ENCODE assay signal across 21 cellular contexts in genomic region chr16:29315046-29315445, GRCh38.
"Had no signal": no experiment of that assay in that cellular context is flagged by ENCODE, and none has a peak within 500 bp of the region (broad histone marks: within the 10 kb centered on the region; RNA-seq: fewer than 3 reads in every experiment).

No MANE protein-coding gene starts in this region.

- H3K4me3 ChIP-seq: body of pancreas, dorsolateral prefrontal cortex, gastrocnemius medialis, heart left ventricle, mucosa of descending colon, pancreas, right lobe of liver, tibial artery had no signal

- H3K36me3 Mint-ChIP-seq: activated naive CD8-positive, alpha-beta T cell treated with anti-CD3 and anti-CD28 coated beads, Interleukin-2, amount 10 ng/mL, durations not matched to agents 7 days and 5 days; naive B cell had no signal

- H3K27ac ChIP-seq: body of pancreas, dorsolateral prefrontal cortex, gastrocnemius medialis, pancreas, right lobe of liver, tibial artery had no signal

- H3K4me3 Mint-ChIP-seq: activated CD4-positive, alpha-beta T cell treated with anti-CD3 and anti-CD28 coated beads, Interleukin-2, amount 10 ng/mL, durations not matched to agents 24 days and 14 days; activated CD8-positive, alpha-beta T cell treated with anti-CD3 and anti-CD28 coated beads for 36 hours; activated naive CD8-positive, alpha-beta T cell treated with anti-CD3 and anti-CD28 coated beads, Interleukin-2, amount 10 ng/mL, durations not matched to agents 7 days and 5 days; activated T-helper 17 cell treated with anti-CD3 and anti-CD28 coated beads, Interleukin-2, amount 50 U/mL, for 72 hours; naive B cell; T-helper 1 cell treated with Interleukin-12 subunit alpha and Interleukin-12 subunit beta and Interleukin-4 antibody, amounts not matched to agents 30 μg/mL and 1 μg/mL, for 36 hours had no signal

- H3K27me3 Mint-ChIP-seq: activated CD4-positive, alpha-beta T cell treated with anti-CD3 and anti-CD28 coated beads, Interleukin-2, amount 10 ng/mL, durations not matched to agents 24 days and 14 days; activated CD8-positive, alpha-beta T cell treated with anti-CD3 and anti-CD28 coated beads for 36 hours; activated naive CD8-positive, alpha-beta T cell treated with anti-CD3 and anti-CD28 coated beads, Interleukin-2, amount 10 ng/mL, durations not matched to agents 7 days and 5 days; activated T-helper 17 cell treated with anti-CD3 and anti-CD28 coated beads, Interleukin-2, amount 50 U/mL, for 72 hours; naive B cell had no signal

- H3K9me3 Mint-ChIP-seq: activated CD4-positive, alpha-beta T cell treated with anti-CD3 and anti-CD28 coated beads, Interleukin-2, amount 10 ng/mL, durations not matched to agents 24 days and 14 days; activated CD8-positive, alpha-beta T cell treated with anti-CD3 and anti-CD28 coated beads for 36 hours; activated naive CD8-positive, alpha-beta T cell treated with anti-CD3 and anti-CD28 coated beads, Interleukin-2, amount 10 ng/mL, durations not matched to agents 7 days and 5 days; activated T-helper 17 cell treated with anti-CD3 and anti-CD28 coated beads, Interleukin-2, amount 50 U/mL, for 72 hours; naive B cell; T-helper 1 cell treated with Interleukin-12 subunit alpha and Interleukin-12 subunit beta and Interleukin-4 antibody, amounts not matched to agents 30 μg/mL and 1 μg/mL, for 36 hours had no signal

- H3K9me3 ChIP-seq: body of pancreas, gastrocnemius medialis, heart left ventricle, mucosa of descending colon, pancreas, right lobe of liver, tibial artery had no signal

- H3K4me1 Mint-ChIP-seq: activated T-helper 17 cell treated with anti-CD3 and anti-CD28 coated beads, Interleukin-2, amount 50 U/mL, for 72 hours had no signal

- H3K27me3 ChIP-seq: body of pancreas, dorsolateral prefrontal cortex, gastrocnemius medialis, heart left ventricle, pancreas, right lobe of liver, tibial artery had no signal

- H3K27ac Mint-ChIP-seq: activated CD4-positive, alpha-beta T cell treated with anti-CD3 and anti-CD28 coated beads, Interleukin-2, amount 10 ng/mL, durations not matched to agents 24 days and 14 days; activated CD8-positive, alpha-beta T cell treated with anti-CD3 and anti-CD28 coated beads for 36 hours; activated naive CD8-positive, alpha-beta T cell treated with anti-CD3 and anti-CD28 coated beads, Interleukin-2, amount 10 ng/mL, durations not matched to agents 7 days and 5 days; activated T-helper 17 cell treated with anti-CD3 and anti-CD28 coated beads, Interleukin-2, amount 50 U/mL, for 72 hours; T-helper 1 cell treated with Interleukin-12 subunit alpha and Interleukin-12 subunit beta and Interleukin-4 antibody, amounts not matched to agents 30 μg/mL and 1 μg/mL, for 36 hours had no signal

- ATAC-seq: activated CD8-positive, alpha-beta T cell treated with anti-CD3 and anti-CD28 coated beads for 36 hours; activated T-helper 17 cell treated with anti-CD3 and anti-CD28 coated beads, Interleukin-2, amount 50 U/mL, for 72 hours; body of pancreas; gastrocnemius medialis; heart left ventricle; mucosa of descending colon; pancreas; right lobe of liver had no signal

- DNase-seq: activated CD4-positive, alpha-beta T cell treated with anti-CD3 and anti-CD28 coated beads, Interleukin-2, amount 10 ng/mL, durations not matched to agents 24 days and 14 days; activated CD8-positive, alpha-beta T cell treated with anti-CD3 and anti-CD28 coated beads for 36 hours; activated naive CD4-positive, alpha-beta T cell treated with Interleukin-2 at 50 U/mL for 16 hours; activated naive CD8-positive, alpha-beta T cell treated with anti-CD3 and anti-CD28 coated beads, Interleukin-2, amount 10 ng/mL, durations not matched to agents 7 days and 5 days; activated T-cell treated with anti-CD3 and anti-CD28 coated beads, Interleukin-2, amount 50 U/mL, for 1 hour; body of pancreas; caudate nucleus; dorsolateral prefrontal cortex; gastrocnemius medialis; heart left ventricle; mesenchymal stem cell; mucosa of descending colon; naive B cell; stimulated activated CD8-positive, alpha-beta memory T cell treated with anti-CD3 and anti-CD28 coated beads, Interleukin-4, amount 100 ng/mL, for 48 hours; stimulated activated naive CD4-positive, alpha-beta T cell treated with Interleukin-2 at 50 U/mL for 16 hours; substantia nigra had no signal

- H3K36me3 ChIP-seq: gastrocnemius medialis, heart left ventricle, pancreas, tibial artery had no signal

- H3K4me1 ChIP-seq: tibial artery had no signal
